Comparison of ENCODE assay signal across 23 cellular contexts in the genomic region with DNA sequence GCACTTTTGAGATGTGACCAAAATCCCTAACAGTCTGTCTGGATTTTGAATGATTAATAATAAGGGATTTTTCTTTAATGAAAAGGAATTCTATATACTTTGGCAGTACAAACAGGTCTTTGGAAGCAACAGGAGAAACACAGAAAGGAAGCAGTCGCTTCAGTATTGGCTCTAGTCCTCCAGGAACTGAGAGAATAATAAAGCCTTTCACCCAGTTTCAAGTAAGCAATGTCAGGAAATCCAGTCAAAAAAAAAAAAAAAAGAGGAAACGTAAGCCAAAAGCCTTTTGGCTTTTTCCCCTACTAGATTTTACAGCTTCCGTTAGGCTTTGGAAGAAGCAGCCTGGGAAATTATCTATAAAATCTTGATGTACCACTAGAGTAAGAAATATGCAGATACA.
DNase-seq lines count a peak whose midpoint lies in the region; ATAC-seq and TF ChIP-seq lines count a peak whose summit lies in the region.
"Had no signal": no experiment of that assay in that cellular context is flagged by ENCODE, and none has a peak within 500 bp of the region (broad histone marks: within the 10 kb centered on the region; RNA-seq: fewer than 3 reads in every experiment).

No MANE protein-coding gene starts in this region.

- POLR2A ChIA-PET in CD4-positive, alpha-beta memory T cell (lab: Charles Lee; ENCODE audit: partially characterized antibody), result no interaction called here

- CTCF ChIA-PET in CD4-positive, alpha-beta memory T cell (lab: Charles Lee; ENCODE audit: partially characterized antibody), result no interaction called here

- H3K4me3 ChIP-seq in heart right ventricle (no peak overlapping the region), fibroblast of pulmonary artery (replicated peaks; ENCODE audit: low read depth, low read length) (no peak overlapping the region), right lobe of liver (no peak overlapping the region), uterus (no peak overlapping the region)
- H3K4me3 ChIP-seq in CD4-positive, alpha-beta memory T cell (ENCODE audit: low read length in 2 of 2), result no peak overlapping the region
- H3K4me3 ChIP-seq: lung had no signal

- no peak for DNase-seq in heart right ventricle
- DNase-seq in cardiac septum (ENCODE audit: low spot score), result no peak
- DNase-seq in fibroblast of pulmonary artery (ENCODE audit: low read depth), result peak; percentile 53
- DNase-seq in right lobe of liver, result no peak
- no peak for DNase-seq in uterus
- DNase-seq in left colon, result no peak
- DNase-seq in NOMO-1 (lab: John Stamatoyannopoulos, UW; ENCODE audit: unreplicated experiment in 2 of 2), result no peak
- no peak for DNase-seq in CD4-positive, alpha-beta memory T cell
- DNase-seq: activated CD4-positive, alpha-beta T cell treated with anti-CD3 and anti-CD28 coated beads, Interleukin-2, amount 10 ng/mL, durations not matched to agents 7 days and 5 days; aorta; cerebellar nuclear complex; effector memory CD4-positive, alpha-beta T cell; NCI-H1930; NCI-H345; SIG-M5; stimulated activated CD4-positive, alpha-beta T cell treated with anti-CD3 and anti-CD28 coated beads, Interleukin-4, amount 100 ng/mL, for 4 hours; stimulated activated naive CD8-positive, alpha-beta T cell treated with anti-CD3 and anti-CD28 coated beads, Interleukin-15, amount 100 ng/mL, for 72 hours; T-helper 1 cell had no signal

- peak overlapping the region in 7 of 10 donors; percentile 6 to 79 (median 57) for H3K27ac ChIP-seq in heart right ventricle
- H3K27ac ChIP-seq in right lobe of liver, result no peak overlapping the region
- peak overlapping the region; percentile 14 to 34 for H3K27ac ChIP-seq in uterus
- no peak overlapping the region for H3K27ac ChIP-seq in CD4-positive, alpha-beta memory T cell (ENCODE audit: low read depth, low read length)
- H3K27ac ChIP-seq: neutrophil had no signal

- no peak overlapping the region for H3K27ac Mint-ChIP-seq in CD4-positive, alpha-beta memory T cell
- H3K27ac Mint-ChIP-seq: activated CD4-positive, alpha-beta T cell treated with anti-CD3 and anti-CD28 coated beads, Interleukin-2, amount 10 ng/mL, durations not matched to agents 7 days and 5 days; activated naive CD4-positive, alpha-beta T cell treated with anti-CD3 and anti-CD28 coated beads, Interleukin-2, amount 50 U/mL, for 24 hours; activated T-helper 1 cell treated with anti-CD3 and anti-CD28 coated beads, Interleukin-12 subunit alpha, Interleukin-12 subunit beta, Interleukin-2, Interleukin-4 antibody, amounts not matched to agents 30 ng/mL and 10 ng/mL and 1 ng/mL, durations not matched to agents 14 hours and 24 hours and 36 hours; stimulated activated naive CD8-positive, alpha-beta T cell treated with anti-CD3 and anti-CD28 coated beads, Interleukin-15, amount 100 ng/mL, for 72 hours had no signal

- no peak overlapping the region for H3K4me3 Mint-ChIP-seq in CD4-positive, alpha-beta memory T cell
- H3K4me3 Mint-ChIP-seq: activated CD4-positive, alpha-beta T cell treated with anti-CD3 and anti-CD28 coated beads, Interleukin-2, amount 10 ng/mL, durations not matched to agents 7 days and 5 days; activated naive CD4-positive, alpha-beta T cell treated with anti-CD3 and anti-CD28 coated beads, Interleukin-2, amount 50 U/mL, for 24 hours; activated T-helper 1 cell treated with anti-CD3 and anti-CD28 coated beads, Interleukin-12 subunit alpha, Interleukin-12 subunit beta, Interleukin-2, Interleukin-4 antibody, amounts not matched to agents 30 ng/mL and 10 ng/mL and 1 ng/mL, durations not matched to agents 14 hours and 24 hours and 36 hours; stimulated activated naive CD8-positive, alpha-beta T cell treated with anti-CD3 and anti-CD28 coated beads, Interleukin-15, amount 100 ng/mL, for 72 hours had no signal

- TF ChIP-seq CTCF in heart right ventricle (IDR thresholded peaks at IDR 0.05), result no peak
- no peak for TF ChIP-seq CTCF in fibroblast of pulmonary artery (IDR thresholded peaks at IDR 0.05; ENCODE audit: low read length, missing control alignments)
- no peak for TF ChIP-seq CTCF in right lobe of liver (IDR thresholded peaks at IDR 0.05)
- no peak for TF ChIP-seq CTCF in uterus (IDR thresholded peaks at IDR 0.05)

- no peaks in the 10 kb centered on the region for H3K27me3 Mint-ChIP-seq in CD4-positive, alpha-beta memory T cell
- H3K27me3 Mint-ChIP-seq: activated CD4-positive, alpha-beta T cell treated with anti-CD3 and anti-CD28 coated beads, Interleukin-2, amount 10 ng/mL, durations not matched to agents 7 days and 5 days; activated naive CD4-positive, alpha-beta T cell treated with anti-CD3 and anti-CD28 coated beads, Interleukin-2, amount 50 U/mL, for 24 hours; stimulated activated naive CD8-positive, alpha-beta T cell treated with anti-CD3 and anti-CD28 coated beads, Interleukin-15, amount 100 ng/mL, for 72 hours had no signal

- intact Hi-C loops in heart right ventricle (cut with DNase I) (no loop called here), cardiac septum (cut with DNase I) (no loop called here), right lobe of liver (cut with DNase I) (no loop called here), uterus (cut with DNase I; ENCODE audit: low total_unique reads) (no loop called here), left colon (cut with DNase I, micrococcal nuclease) (no loop called here)
- intact Hi-C loops in CD4-positive, alpha-beta memory T cell (cut with micrococcal nuclease), result no loop called here

- ATAC-seq in heart right ventricle, result peak in 7 of 8 donors; percentile 51 to 81 (median 75)
- peak; percentile 40 to 87 (median 68) for ATAC-seq in right lobe of liver
- no peak for ATAC-seq in left colon
- ATAC-seq: esophagus mucosa; stimulated activated naive CD8-positive, alpha-beta T cell treated with anti-CD3 and anti-CD28 coated beads, Interleukin-15, amount 100 ng/mL, for 72 hours had no signal

- peaks cover 0 to 10% (median 0%) of the 10 kb centered on the region in 9 donors for H3K36me3 ChIP-seq in heart right ventricle
- no peaks in the 10 kb centered on the region for H3K36me3 ChIP-seq in right lobe of liver
- H3K36me3 ChIP-seq in uterus, result no peaks in the 10 kb centered on the region
- H3K36me3 ChIP-seq in CD4-positive, alpha-beta memory T cell (ENCODE audit: insufficient read depth, low read length), result no peaks in the 10 kb centered on the region
- H3K36me3 ChIP-seq: neutrophil had no signal

- WGBS in heart right ventricle, 2 donors, result 23 to 42% methylated on average over 3 of the region's 3 CpGs
- 12% methylated on average over 3 of the region's 3 CpGs for WGBS in right lobe of liver (ENCODE audit: insufficient coverage, low coverage, low lambda C conversion rate, missing lambda C conversion rate)

- H3K9me3 ChIP-seq in heart right ventricle (no peaks in the 10 kb centered on the region), right lobe of liver (no peaks in the 10 kb centered on the region), uterus (no peaks in the 10 kb centered on the region)
- H3K9me3 ChIP-seq in CD4-positive, alpha-beta memory T cell (ENCODE audit: control insufficient read depth in 1 of 2, low read length in 2 of 2), result no peaks in the 10 kb centered on the region
- H3K9me3 ChIP-seq: neutrophil had no signal

- H3K27me3 ChIP-seq in heart right ventricle (peaks cover 0 to 43% (median 0%) of the 10 kb centered on the region in 7 donors), right lobe of liver (no peaks in the 10 kb centered on the region), uterus (no peaks in the 10 kb centered on the region)
- H3K27me3 ChIP-seq in CD4-positive, alpha-beta memory T cell (ENCODE audit: insufficient read depth, low read length), result no peaks in the 10 kb centered on the region
- H3K27me3 ChIP-seq: neutrophil had no signal

- no peaks in the 10 kb centered on the region for H3K9me3 Mint-ChIP-seq in CD4-positive, alpha-beta memory T cell
- H3K9me3 Mint-ChIP-seq: activated CD4-positive, alpha-beta T cell treated with anti-CD3 and anti-CD28 coated beads, Interleukin-2, amount 10 ng/mL, durations not matched to agents 7 days and 5 days; activated naive CD4-positive, alpha-beta T cell treated with anti-CD3 and anti-CD28 coated beads, Interleukin-2, amount 50 U/mL, for 24 hours; activated T-helper 1 cell treated with anti-CD3 and anti-CD28 coated beads, Interleukin-12 subunit alpha, Interleukin-12 subunit beta, Interleukin-2, Interleukin-4 antibody, amounts not matched to agents 30 ng/mL and 10 ng/mL and 1 ng/mL, durations not matched to agents 14 hours and 24 hours and 36 hours; stimulated activated naive CD8-positive, alpha-beta T cell treated with anti-CD3 and anti-CD28 coated beads, Interleukin-15, amount 100 ng/mL, for 72 hours had no signal

- peaks cover 0 to 31% (median 9%) of the 10 kb centered on the region in 9 donors for H3K4me1 ChIP-seq in heart right ventricle
- peaks cover 0 to 20% (median 0%) of the 10 kb centered on the region in 4 donors for H3K4me1 ChIP-seq in right lobe of liver
- H3K4me1 ChIP-seq in uterus, result no peaks in the 10 kb centered on the region
- H3K4me1 ChIP-seq in CD4-positive, alpha-beta memory T cell (ENCODE audit: insufficient read depth, low read length), result no peaks in the 10 kb centered on the region

- H3K4me1 Mint-ChIP-seq in CD4-positive, alpha-beta memory T cell, result no peaks in the 10 kb centered on the region
- H3K4me1 Mint-ChIP-seq: activated CD4-positive, alpha-beta T cell treated with anti-CD3 and anti-CD28 coated beads, Interleukin-2, amount 10 ng/mL, durations not matched to agents 7 days and 5 days; activated naive CD4-positive, alpha-beta T cell treated with anti-CD3 and anti-CD28 coated beads, Interleukin-2, amount 50 U/mL, for 24 hours; stimulated activated naive CD8-positive, alpha-beta T cell treated with anti-CD3 and anti-CD28 coated beads, Interleukin-15, amount 100 ng/mL, for 72 hours had no signal

- TF ChIP-seq POLR2A in right lobe of liver (IDR thresholded peaks at IDR 0.05) (no peak), uterus (IDR thresholded peaks at IDR 0.05) (no peak)

- H3K36me3 Mint-ChIP-seq in CD4-positive, alpha-beta memory T cell, result no peaks in the 10 kb centered on the region
- H3K36me3 Mint-ChIP-seq: activated naive CD4-positive, alpha-beta T cell treated with anti-CD3 and anti-CD28 coated beads, Interleukin-2, amount 50 U/mL, for 24 hours had no signal

Comparison
In these comparisons a context has a peak if more than half of its experiments do, and no peak if none do; other contexts are left out.
1. H3K27ac ChIP-seq: peak in heart right ventricle (7 of 10) and uterus (2 of 2); none in right lobe of liver (0 of 3) and CD4-positive, alpha-beta memory T cell (single experiment).